In the genomic region with DNA sequence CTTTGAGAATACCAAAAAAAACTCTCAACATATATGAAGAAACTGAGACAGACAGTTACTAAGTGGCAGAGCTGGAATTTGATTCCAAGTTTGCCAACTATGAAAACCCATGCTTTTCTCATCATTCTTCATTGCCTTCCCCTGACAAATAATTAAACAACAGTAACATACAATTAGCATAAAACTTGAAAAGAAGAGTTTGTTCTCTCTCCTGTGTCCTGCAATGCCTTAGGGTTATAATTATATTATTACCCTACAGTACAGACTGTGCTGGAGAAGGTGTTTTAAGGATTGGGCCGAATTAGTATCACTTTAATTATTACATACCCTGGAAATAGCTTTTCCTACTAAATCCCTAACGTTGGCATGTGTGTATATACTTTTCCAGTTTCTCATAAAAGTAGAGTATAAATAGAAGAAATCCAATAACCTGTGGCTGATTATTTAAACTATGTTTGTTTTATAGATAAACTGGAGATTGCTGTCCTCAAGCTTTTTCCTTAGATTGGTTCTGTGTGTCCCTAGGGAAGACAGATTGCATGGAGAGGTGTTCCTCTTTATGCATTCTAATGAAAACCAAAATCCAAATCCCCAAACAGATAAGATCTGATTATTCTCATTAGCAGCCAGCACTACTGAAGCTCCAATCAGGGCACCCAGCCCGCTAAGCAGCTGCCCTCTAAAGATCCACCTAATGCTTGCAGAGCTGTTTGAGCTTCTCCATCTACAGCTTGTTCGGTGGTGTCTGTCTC, we compare ENCODE assay signal across 20 cellular contexts.
A peak's percentile ranks its signal among the peaks of the same experiment; 100 is the strongest.
DNase-seq lines count a peak whose midpoint lies in the region; ATAC-seq, FAIRE-seq and TF ChIP-seq lines count a peak whose summit lies in the region.
"Had no signal": no experiment of that assay in that cellular context is flagged by ENCODE, and none has a peak within 500 bp of the region (broad histone marks: within the 10 kb centered on the region; RNA-seq: fewer than 3 reads in every experiment).

No MANE protein-coding gene starts in this region.

- no peak for ATAC-seq in HG03439 (IDR thresholded peaks at IDR 0.05; ENCODE audit: unreplicated experiment)
- no peak for ATAC-seq in Right ventricle myocardium inferior
- ATAC-seq: GM12878, T-cell had no signal

- H4K20me1 ChIP-seq in Loucy (ENCODE audit: insufficient read depth, low read length, poor library complexity, severe bottlenecking) (no peaks in the 10 kb centered on the region), keratinocyte (ENCODE audit: control insufficient read depth, extremely low read depth, insufficient read depth, low read length) (no peaks in the 10 kb centered on the region)

- TF ChIP-seq CTCF in Loucy (conservative IDR thresholded peaks at IDR 0.05; ENCODE audit: low read length) (no peak), keratinocyte (optimal IDR thresholded peaks at IDR 0.05 in 1 of 3, IDR thresholded peaks at IDR 0.05 in 1 of 3, conservative IDR thresholded peaks at IDR 0.05 in 1 of 3; ENCODE audit: extremely low read depth in 1 of 3, insufficient read depth in 2 of 3, low read length in 3 of 3) (no peak)

- intact Hi-C loops in Right ventricle myocardium inferior (cut with DNase I) = no loop called here

- H3K4me1 ChIP-seq in Loucy (ENCODE audit: insufficient read depth, low read length, poor library complexity, severe bottlenecking) (no peaks in the 10 kb centered on the region), keratinocyte (ENCODE audit: control insufficient read depth, extremely low read depth, insufficient read depth, low read length) (no peaks in the 10 kb centered on the region)
- H3K4me1 ChIP-seq: SJSA1 had no signal

- H2AFZ ChIP-seq in Loucy (ENCODE audit: low read length) = peak overlapping the region; percentile 45; the same call in 1 of the 2 replicates
- peak overlapping the region; percentile 51 for H2AFZ ChIP-seq in keratinocyte (ENCODE audit: control insufficient read depth, low read length)

- H3K4me2 ChIP-seq in Loucy (ENCODE audit: low read depth, low read length, poor library complexity, severe bottlenecking) (no peak overlapping the region), keratinocyte (ENCODE audit: control insufficient read depth, extremely low read depth, insufficient read depth, low read depth, low read length) (no peak overlapping the region)

- no peaks in the 10 kb centered on the region for H3K36me3 ChIP-seq in Loucy (ENCODE audit: insufficient read depth, low read length)
- H3K36me3 ChIP-seq in keratinocyte (ENCODE audit: control insufficient read depth in 2 of 2, extremely low read depth in 1 of 2, insufficient read depth in 2 of 2, low read length in 2 of 2) = no peaks in the 10 kb centered on the region
- H3K36me3 ChIP-seq: SJSA1 had no signal

- H3F3A ChIP-seq in Loucy (ENCODE audit: low read depth) = no peaks in the 10 kb centered on the region

- DNase-seq in NCI-H345 treated with DMSO at 0.1 percent for 48 hours (lab: John Stamatoyannopoulos, UW; ENCODE audit: unreplicated experiment) (peak; percentile 39), NCI-H345 (lab: John Stamatoyannopoulos, UW) (no peak), SK-N-DZ (ENCODE audit: low spot score) (peak; percentile 47), keratinocyte (ENCODE audit: low read depth, low spot score) (no peak), T1000 (lab: John Stamatoyannopoulos, UW) (no peak), Right ventricle myocardium inferior (ENCODE audit: missing footprints) (no peak)
- DNase-seq: CD4-positive, CD25-positive, alpha-beta regulatory T cell; GDM1; GOT3; NCI-H1105 treated with DMSO at 0.1 percent for 48 hours; NCI-H1694 treated with DMSO at 0.1 percent for 48 hours; OCI-M1; T-cell; T-helper 9 cell had no signal

- dilution Hi-C loops in keratinocyte (cut with MboI; ENCODE audit: extremely low pct_ligation_motif_present, low sequenced_read_pairs) = no loop called here

- FAIRE-seq in keratinocyte (lab: Jason Lieb, UNC) = no peak
- FAIRE-seq: A204.1, GM12878, GM18507 had no signal

- H3K4me3 ChIP-seq in Loucy (ENCODE audit: low read length, poor library complexity, severe bottlenecking) (no peak overlapping the region), keratinocyte (ENCODE audit: control insufficient read depth in 2 of 3, extremely low read depth in 1 of 3, insufficient read depth in 2 of 3, low read depth in 1 of 3, low read length in 3 of 3) (no peak overlapping the region)
- H3K4me3 ChIP-seq: GM12878, SJSA1 had no signal

- H3K9me3 ChIP-seq in Loucy (ENCODE audit: insufficient read depth, low read depth, low read length) (peaks cover 12% of the 10 kb centered on the region; the same call in 1 of the 2 replicates), keratinocyte (ENCODE audit: control insufficient read depth, low read depth, low read length) (peaks cover 6% of the 10 kb centered on the region)

- H3K9me1 ChIP-seq in keratinocyte (ENCODE audit: control insufficient read depth, extremely low read depth, insufficient read depth, low read length) = no peaks in the 10 kb centered on the region

- no peak overlapping the region for H3K27ac ChIP-seq in keratinocyte (ENCODE audit: control insufficient read depth, insufficient read depth, low read length)
- H3K27ac ChIP-seq: SJSA1 had no signal

- H3K79me2 ChIP-seq in Loucy (ENCODE audit: insufficient read depth, low read length) (no peaks in the 10 kb centered on the region), keratinocyte (ENCODE audit: control insufficient read depth, insufficient read depth, low read length) (no peaks in the 10 kb centered on the region)

- H3K9me2 ChIP-seq in Loucy (replicated peaks; ENCODE audit: low read depth, low read length) = no peaks in the 10 kb centered on the region

- H3K27me3 ChIP-seq in Loucy (ENCODE audit: insufficient read depth, low read length, poor library complexity, severe bottlenecking) = no peaks in the 10 kb centered on the region
- no peaks in the 10 kb centered on the region for H3K27me3 ChIP-seq in keratinocyte (ENCODE audit: control insufficient read depth, extremely low read depth, insufficient read depth, low read length)
- H3K27me3 ChIP-seq: SJSA1 had no signal

- H3K9ac ChIP-seq in Loucy (ENCODE audit: low read depth, low read length, poor library complexity, severe bottlenecking) (no peak overlapping the region), keratinocyte (ENCODE audit: control insufficient read depth, extremely low read depth, insufficient read depth, low read length) (no peak overlapping the region)

Comparison
In these comparisons a context has a peak if more than half of its experiments do, and no peak if none do; other contexts are left out.
1. DNase-seq: peak in NCI-H345 treated with DMSO at 0.1 percent for 48 hours (single experiment) and SK-N-DZ (single experiment); none in NCI-H345 (single experiment), keratinocyte (single experiment), T1000 (single experiment) and Right ventricle myocardium inferior (single experiment).